31 cellular contexts compared by ENCODE assay signal in the genomic region with DNA sequence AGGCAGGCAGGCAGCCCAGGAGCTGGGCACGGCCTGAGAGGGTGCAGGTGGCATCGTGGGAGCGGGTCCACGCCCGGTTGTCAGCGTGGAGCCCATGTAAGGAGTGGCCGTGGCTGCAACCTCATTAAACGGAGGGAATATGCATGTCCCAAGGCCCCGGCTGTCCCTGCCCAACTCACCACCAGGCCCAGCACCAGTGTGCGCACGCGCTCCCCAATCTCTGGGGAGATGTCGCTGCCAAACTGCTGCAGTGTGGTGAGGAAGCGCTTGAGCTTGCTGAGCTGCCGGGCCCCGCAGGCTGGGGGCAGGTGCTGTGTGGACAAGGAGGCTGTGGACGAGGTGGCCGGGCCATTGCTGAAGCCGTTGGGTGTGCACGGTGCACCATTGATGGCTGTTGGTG. TPM values are rescaled to one million over a fixed set of nuclear protein-coding genes. Genes with fewer than 3 reads are reported as not detected.
"Had no signal": no experiment of that assay in that cellular context is flagged by ENCODE, and none has a peak within 500 bp of the region (broad histone marks: within the 10 kb centered on the region; RNA-seq: fewer than 3 reads in every experiment).

No MANE protein-coding gene starts in this region.

- H3K4me3 Mint-ChIP-seq: activated CD8-positive, alpha-beta memory T cell treated with anti-CD3 and anti-CD28 coated beads, Interleukin-2, amount 10 ng/mL, durations not matched to agents 7 days and 5 days; activated naive CD8-positive, alpha-beta T cell treated with anti-CD3 and anti-CD28 coated beads, Interleukin-2, amount 50 U/mL, for 24 hours; activated T-cell treated with anti-CD3 and anti-CD28 coated beads, Interleukin-2, amount 50 U/mL, for 24 hours; brain; central memory CD8-positive, alpha-beta T cell; T-helper 1 cell treated with Interleukin-12 subunit alpha and Interleukin-12 subunit beta and Interleukin-4 antibody, amounts not matched to agents 30 μg/mL and 1 μg/mL, for 36 hours; WTC11 had no signal

- H3K4me1 Mint-ChIP-seq: activated CD8-positive, alpha-beta memory T cell treated with anti-CD3 and anti-CD28 coated beads, Interleukin-2, amount 10 ng/mL, durations not matched to agents 7 days and 5 days; activated naive CD8-positive, alpha-beta T cell treated with anti-CD3 and anti-CD28 coated beads, Interleukin-2, amount 50 U/mL, for 24 hours; central memory CD8-positive, alpha-beta T cell; WTC11 had no signal

- H3K36me3 Mint-ChIP-seq: activated CD8-positive, alpha-beta memory T cell treated with anti-CD3 and anti-CD28 coated beads, Interleukin-2, amount 10 ng/mL, durations not matched to agents 7 days and 5 days; activated naive CD4-positive, alpha-beta T cell treated with anti-CD3 and anti-CD28 coated beads, Interleukin-2, amount 50 U/mL, for 72 hours; WTC11 had no signal

- H3K27me3 ChIP-seq: Peyer's patch, SJSA1 had no signal

- H3K27me3 Mint-ChIP-seq: activated CD8-positive, alpha-beta memory T cell treated with anti-CD3 and anti-CD28 coated beads, Interleukin-2, amount 10 ng/mL, durations not matched to agents 7 days and 5 days; activated naive CD8-positive, alpha-beta T cell treated with anti-CD3 and anti-CD28 coated beads, Interleukin-2, amount 50 U/mL, for 24 hours; activated T-cell treated with anti-CD3 and anti-CD28 coated beads, Interleukin-2, amount 50 U/mL, for 24 hours; brain; central memory CD8-positive, alpha-beta T cell had no signal

- H3K9me3 ChIP-seq: Peyer's patch, SJSA1 had no signal

- H3K27ac ChIP-seq: Peyer's patch, RWPE1, SJSA1 had no signal

- H3K4me1 ChIP-seq: SJSA1 had no signal

- ATAC-seq: activated CD8-positive, alpha-beta memory T cell treated with anti-CD3 and anti-CD28 coated beads, Interleukin-2, amount 10 ng/mL, durations not matched to agents 7 days and 5 days; activated naive CD4-positive, alpha-beta T cell treated with anti-CD3 and anti-CD28 coated beads, Interleukin-2, amount 50 U/mL, for 72 hours; activated naive CD8-positive, alpha-beta T cell treated with anti-CD3 and anti-CD28 coated beads, Interleukin-2, amount 50 U/mL, for 24 hours; WTC11 had no signal

- H3K27ac Mint-ChIP-seq: activated CD8-positive, alpha-beta memory T cell treated with anti-CD3 and anti-CD28 coated beads, Interleukin-2, amount 10 ng/mL, durations not matched to agents 7 days and 5 days; activated naive CD8-positive, alpha-beta T cell treated with anti-CD3 and anti-CD28 coated beads, Interleukin-2, amount 50 U/mL, for 24 hours; activated T-cell treated with anti-CD3 and anti-CD28 coated beads, Interleukin-2, amount 50 U/mL, for 24 hours; T-helper 1 cell treated with Interleukin-12 subunit alpha and Interleukin-12 subunit beta and Interleukin-4 antibody, amounts not matched to agents 30 μg/mL and 1 μg/mL, for 36 hours; WTC11 had no signal

- H3K36me3 ChIP-seq: Peyer's patch, SJSA1 had no signal

- DNase-seq: activated CD4-positive, alpha-beta T cell treated with anti-CD3 and anti-CD28 coated beads for 48 hours; activated CD4-positive, alpha-beta T cell treated with anti-CD3 and anti-CD28 coated beads, Interleukin-2, amount 50 U/mL, for 48 hours; activated CD4-positive, CD25-positive, alpha-beta regulatory T cell treated with anti-CD3 and anti-CD28 coated beads, Interleukin-2, amount 50 U/mL, for 72 hours; activated CD8-positive, alpha-beta memory T cell treated with anti-CD3 and anti-CD28 coated beads, Interleukin-2, amount 10 ng/mL, durations not matched to agents 7 days and 5 days; activated effector memory CD4-positive, alpha-beta T cell treated with anti-CD3 and anti-CD28 coated beads, Interleukin-2, amount 50 U/mL, for 16 hours; activated naive CD4-positive, alpha-beta T cell treated with Interleukin-2 at 50 U/mL for 16 hours; activated naive CD8-positive, alpha-beta T cell treated with anti-CD3 and anti-CD28 coated beads, Interleukin-2, amount 50 U/mL, for 24 hours; activated T-cell treated with anti-CD3 and anti-CD28 coated beads, Interleukin-2, amount 50 U/mL, for 24 hours; amniotic stem cell; Karpas-422; MM.1S; NCI-H1105; NCI-H1436; NCI-H1694 treated with DMSO at 0.1 percent for 48 hours; NCI-H2029 treated with DMSO at 0.1 percent for 48 hours; NCI-H345; NCI-H510A; NCI-H526 treated with DMSO at 0.1 percent for 48 hours; NCI-H82; NK-92 treated with Interleukin-12 subunit alpha and Interleukin-12 subunit beta, amount 100 ng/mL, for 24 hours; OCI-M1; Peyer's patch; SHP77 had no signal

- H3K4me3 ChIP-seq: Peyer's patch, SJSA1 had no signal

- H3K9me3 Mint-ChIP-seq: activated naive CD4-positive, alpha-beta T cell treated with anti-CD3 and anti-CD28 coated beads, Interleukin-2, amount 50 U/mL, for 72 hours; activated naive CD8-positive, alpha-beta T cell treated with anti-CD3 and anti-CD28 coated beads, Interleukin-2, amount 50 U/mL, for 24 hours; activated T-cell treated with anti-CD3 and anti-CD28 coated beads, Interleukin-2, amount 50 U/mL, for 24 hours; central memory CD8-positive, alpha-beta T cell; T-helper 1 cell treated with Interleukin-12 subunit alpha and Interleukin-12 subunit beta and Interleukin-4 antibody, amounts not matched to agents 30 μg/mL and 1 μg/mL, for 36 hours; WTC11 had no signal

RNA-seq across cellular contexts. Expression of gene PABPN1L, which starts 25.6 kb away (rescaled TPM):
- total RNA-seq: activated CD8-positive, alpha-beta memory T cell treated with anti-CD3 and anti-CD28 coated beads, Interleukin-2, amount 10 ng/mL, durations not matched to agents 7 days and 5 days; activated naive CD4-positive, alpha-beta T cell treated with anti-CD3 and anti-CD28 coated beads, Interleukin-2, amount 50 U/mL, for 72 hours; astrocyte; Peyer's patch; SJSA1; WTC11 had no signal
